ENCODE assay signal across 29 cellular contexts in genomic region chr10:24844742-24845141, GRCh38.
"Had no signal": no experiment of that assay in that cellular context is flagged by ENCODE, and none has a peak within 500 bp of the region (broad histone marks: within the 10 kb centered on the region; RNA-seq: fewer than 3 reads in every experiment).

No MANE protein-coding gene starts in this region.

- H3K36me3 Mint-ChIP-seq: memory B cell had no signal

- H3K27ac ChIP-seq: colonic mucosa, epithelial cell of prostate, esophagus squamous epithelium, gastrocnemius medialis, heart right ventricle, left lung had no signal

- H3K4me1 Mint-ChIP-seq: memory B cell had no signal

- H3K27me3 ChIP-seq: colonic mucosa, esophagus squamous epithelium, gastrocnemius medialis, heart right ventricle, left lung had no signal

- DNase-seq: colonic mucosa; cortex of kidney; effector CD8-positive, alpha-beta T cell; effector memory CD8-positive, alpha-beta T cell; endodermal cell; erythroblast; esophagus squamous epithelium; foreskin fibroblast; foreskin melanocyte; gastrocnemius medialis; glutamatergic neuron; head of caudate nucleus; heart right ventricle; hippocampal formation; left cardiac atrium; left lung; left ventricle myocardium superior; mammary epithelial cell; mesendoderm; midbrain; naive thymus-derived CD4-positive, alpha-beta T cell had no signal

- H3K27ac Mint-ChIP-seq: dendritic cell treated with granulocyte-macrophage colony-stimulating factor and Interleukin-4, amounts not matched to agents 40 ng/mL and 50 ng/mL, for 4 days; effector memory CD8-positive, alpha-beta T cell; endodermal cell; memory B cell; naive thymus-derived CD4-positive, alpha-beta T cell had no signal

- H3K36me3 ChIP-seq: colonic mucosa, esophagus squamous epithelium, gastrocnemius medialis, heart right ventricle, left lung had no signal

- H3K4me3 Mint-ChIP-seq: dendritic cell treated with granulocyte-macrophage colony-stimulating factor and Interleukin-4, amounts not matched to agents 40 ng/mL and 50 ng/mL, for 4 days; effector memory CD8-positive, alpha-beta T cell; endodermal cell; memory B cell; naive thymus-derived CD4-positive, alpha-beta T cell had no signal

- FAIRE-seq: endometrium, islet of Langerhans, keratinocyte had no signal

- ATAC-seq: effector memory CD8-positive, alpha-beta T cell; esophagus mucosa; gastrocnemius medialis; heart right ventricle; left cardiac atrium; left lung; left ventricle myocardium superior; naive thymus-derived CD4-positive, alpha-beta T cell had no signal

- H3K9me3 Mint-ChIP-seq: dendritic cell treated with granulocyte-macrophage colony-stimulating factor and Interleukin-4, amounts not matched to agents 40 ng/mL and 50 ng/mL, for 4 days; endodermal cell had no signal

- H3K4me1 ChIP-seq: colonic mucosa, gastrocnemius medialis, left lung had no signal

- H3K4me3 ChIP-seq: colonic mucosa, esophagus squamous epithelium, gastrocnemius medialis, heart right ventricle, left lung, lung had no signal

- H3K9me3 ChIP-seq: colonic mucosa, esophagus squamous epithelium, gastrocnemius medialis, heart right ventricle, left lung had no signal
